ENCODE assay signal across 8 cellular contexts in genomic region chr5:142977363-142978051, GRCh38.
DNase-seq lines count a peak whose midpoint lies in the region; ATAC-seq and TF ChIP-seq lines count a peak whose summit lies in the region.

No MANE protein-coding gene starts in this region.

- CTCF ChIA-PET in SK-N-SH (lab: Yijun Ruan, JAX) = no interaction called here

- H3K9ac ChIP-seq in SK-N-SH (peak overlapping the region; percentile 34; the same call in 1 of the 2 replicates), neuronal stem cell (ENCODE audit: low read depth, low read length, poor library complexity) (no peak overlapping the region)

- ATAC-seq in GM18505 (IDR thresholded peaks at IDR 0.05; ENCODE audit: unreplicated experiment) = peak; percentile 84
- peak; percentile 90 for ATAC-seq in HG02973 (IDR thresholded peaks at IDR 0.05; ENCODE audit: unreplicated experiment)
- no peak for ATAC-seq in GM21515 (IDR thresholded peaks at IDR 0.05; ENCODE audit: unreplicated experiment)

- DNase-seq in SK-N-SH = no peak
- peak; percentile 68 for DNase-seq in astrocyte of the cerebellum (ENCODE audit: low read depth)
- peak; percentile 90 for DNase-seq in osteoblast (ENCODE audit: insufficient read length, low spot score, missing footprints)
- no peak for DNase-seq in NCI-H2171 (lab: John Stamatoyannopoulos, UW)
- DNase-seq in neuronal stem cell (ENCODE audit: low spot score) = no peak

- peak in 1 of 2 experiments; percentile 86; a peak in 1 of 4 replicates for TF ChIP-seq EP300 in SK-N-SH (IDR thresholded peaks at IDR 0.05; ENCODE audit: borderline replicate concordance in 1 of 2, low read depth in 1 of 2, low read length in 1 of 2)

- POLR2A ChIA-PET in SK-N-SH (lab: Yijun Ruan, JAX) = no interaction called here

- peak overlapping the region; percentile 66 for H3K4me2 ChIP-seq in SK-N-SH
- H3K4me2 ChIP-seq in osteoblast (ENCODE audit: insufficient read depth, low read length) = peak overlapping the region; percentile 42
- no peak overlapping the region for H3K4me2 ChIP-seq in neuronal stem cell (ENCODE audit: insufficient read depth, low read length, poor library complexity, severe bottlenecking)

- H2AK5ac ChIP-seq in neuronal stem cell (ENCODE audit: low read depth, low read length) = no peak overlapping the region

- H2BK15ac ChIP-seq in neuronal stem cell (ENCODE audit: low read length) = no peak overlapping the region

- no peak overlapping the region for H4K91ac ChIP-seq in neuronal stem cell (ENCODE audit: low read depth, low read length, poor library complexity)

- H3F3A ChIP-seq in SK-N-SH (replicated peaks; ENCODE audit: insufficient read depth) = peaks cover 34% of the 10 kb centered on the region

- no peaks in the 10 kb centered on the region for H3K79me1 ChIP-seq in neuronal stem cell (ENCODE audit: low read depth, low read length)

- peaks cover 23 to 45% of the 10 kb centered on the region in 2 experiments for H3K4me1 ChIP-seq in SK-N-SH (ENCODE audit: control insufficient read depth in 1 of 2, insufficient read depth in 2 of 2, low read depth in 1 of 2, low read length in 1 of 2)
- peaks cover 36% of the 10 kb centered on the region for H3K4me1 ChIP-seq in osteoblast (ENCODE audit: insufficient read depth, low read length)
- peaks cover 7 to 12% of the 10 kb centered on the region in 2 donors for H3K4me1 ChIP-seq in neuronal stem cell (ENCODE audit: control insufficient read depth in 2 of 2, insufficient read depth in 1 of 2, low read depth in 1 of 2, low read length in 2 of 2)

- peak overlapping the region; percentile 90 to 91 for H3K27ac ChIP-seq in SK-N-SH (ENCODE audit: low read depth in 2 of 2, low read length in 1 of 2)
- peak overlapping the region; percentile 70 for H3K27ac ChIP-seq in osteoblast (ENCODE audit: low read depth, low read length)
- no peak overlapping the region for H3K27ac ChIP-seq in neuronal stem cell (replicated peaks; ENCODE audit: low read length)

- no peak overlapping the region for H3K14ac ChIP-seq in neuronal stem cell (ENCODE audit: low read length)

- H3K79me2 ChIP-seq in SK-N-SH (ENCODE audit: insufficient read depth) (no peaks in the 10 kb centered on the region), osteoblast (ENCODE audit: insufficient read depth, low read length) (no peaks in the 10 kb centered on the region)

- H3K9me3 ChIP-seq in SK-N-SH (no peaks in the 10 kb centered on the region), osteoblast (ENCODE audit: low read depth, low read length) (no peaks in the 10 kb centered on the region), neuronal stem cell (replicated peaks in 1 of 2; ENCODE audit: control insufficient read depth in 2 of 2, insufficient read depth in 1 of 2, low read depth in 1 of 2, low read length in 2 of 2) (no peaks in the 10 kb centered on the region)

- TF ChIP-seq RAD21 in SK-N-SH (IDR thresholded peaks at IDR 0.05; ENCODE audit: low read length) = no peak

- in situ Hi-C loops in astrocyte of the cerebellum (cut with HindIII; ENCODE audit: low sequenced_read_pairs) = no loop called here

- H3K23ac ChIP-seq in neuronal stem cell (ENCODE audit: low read depth, low read length, poor library complexity) = no peak overlapping the region

- H2BK120ac ChIP-seq in neuronal stem cell (ENCODE audit: low read depth, low read length) = no peak overlapping the region

- no peak overlapping the region for H3K18ac ChIP-seq in neuronal stem cell (ENCODE audit: low read length)

- H3K4ac ChIP-seq in neuronal stem cell (ENCODE audit: low read length) = no peak overlapping the region

- no peak overlapping the region for H2BK5ac ChIP-seq in neuronal stem cell (ENCODE audit: low read length)

- H4K8ac ChIP-seq in neuronal stem cell (ENCODE audit: low read depth, low read length) = no peak overlapping the region

- H3K27me3 ChIP-seq in SK-N-SH (ENCODE audit: insufficient read depth) (no peaks in the 10 kb centered on the region), osteoblast (ENCODE audit: insufficient read depth, low read length) (no peaks in the 10 kb centered on the region), neuronal stem cell (ENCODE audit: control insufficient read depth in 3 of 3, insufficient read depth in 3 of 3, low read depth in 1 of 3, low read length in 3 of 3) (no peaks in the 10 kb centered on the region)

- H3K36me3 ChIP-seq in SK-N-SH (replicated peaks in 1 of 2; ENCODE audit: control insufficient read depth in 1 of 2, insufficient read depth in 2 of 2, low read length in 1 of 2) (no peaks in the 10 kb centered on the region), osteoblast (ENCODE audit: insufficient read depth, low read length) (no peaks in the 10 kb centered on the region), neuronal stem cell (replicated peaks in 1 of 2; ENCODE audit: control insufficient read depth in 2 of 2, insufficient read depth in 2 of 2, low read length in 2 of 2) (no peaks in the 10 kb centered on the region)

- peak overlapping the region; percentile 61 for H2AFZ ChIP-seq in SK-N-SH (ENCODE audit: low read depth)
- peak overlapping the region; percentile 69 for H2AFZ ChIP-seq in osteoblast (ENCODE audit: low read length)
- H2AFZ ChIP-seq in neuronal stem cell (ENCODE audit: low read length) = no peak overlapping the region

- H4K20me1 ChIP-seq in SK-N-SH (ENCODE audit: insufficient read depth) = no peaks in the 10 kb centered on the region
- H4K20me1 ChIP-seq in osteoblast (ENCODE audit: insufficient read depth, low read length) = no peaks in the 10 kb centered on the region

- no peak overlapping the region for H2BK12ac ChIP-seq in neuronal stem cell (ENCODE audit: low read length)

- 40% methylated on average over 8 of the region's 8 CpGs for WGBS in SK-N-SH (ENCODE audit: low lambda C conversion rate)
- no CpG with 5 or more reads among the region's 8 CpGs for WGBS in neuronal stem cell (ENCODE audit: extremely low coverage in 2 of 2, insufficient read length in 2 of 2, insufficient replicate concordance in 1 of 2), 2 donors

- no peak for TF ChIP-seq CTCF in SK-N-SH (IDR thresholded peaks at IDR 0.05)
- no peak for TF ChIP-seq CTCF in astrocyte of the cerebellum (IDR thresholded peaks at IDR 0.05; ENCODE audit: low read depth, low read length, missing control alignments)
- no peak for TF ChIP-seq CTCF in osteoblast (IDR thresholded peaks at IDR 0.05; ENCODE audit: extremely low read depth, low read depth, low read length)

- H3K4me3 ChIP-seq in SK-N-SH (ENCODE audit: low read depth in 2 of 2, low read length in 1 of 2) = no peak overlapping the region
- no peak overlapping the region for H3K4me3 ChIP-seq in astrocyte of the cerebellum (ENCODE audit: low read depth, low read length)
- H3K4me3 ChIP-seq in osteoblast (ENCODE audit: insufficient read depth, low read length) = no peak overlapping the region
- no peak overlapping the region for H3K4me3 ChIP-seq in neuronal stem cell (ENCODE audit: low read length in 2 of 2)

- TF ChIP-seq POLR2A in GM18505 (IDR thresholded peaks at IDR 0.05; ENCODE audit: borderline replicate concordance, extremely low read depth, insufficient read depth, insufficient read length) = no peak

- no peaks in the 10 kb centered on the region for H3K9me2 ChIP-seq in SK-N-SH

TF ChIP-seq in SK-N-SH, 30 proteins besides CTCF, POLR2A, EP300 and RAD21 (continues in another document):
- TF ChIP-seq RFX5 (IDR thresholded peaks at IDR 0.05; ENCODE audit: low read length) = no peak
- peak; percentile 90 for TF ChIP-seq JUND (IDR thresholded peaks at IDR 0.05)
- TF ChIP-seq PBX3 (IDR thresholded peaks at IDR 0.05) = peak; percentile 89
- TF ChIP-seq ELF1 (IDR thresholded peaks at IDR 0.05) = no peak; the same call in 1 of the 2 replicates
- TF ChIP-seq POLR2AphosphoS5 (IDR thresholded peaks at IDR 0.05; ENCODE audit: low read depth, low read length) = peak; percentile 72
- TF ChIP-seq FOXM1 (IDR thresholded peaks at IDR 0.05; ENCODE audit: low read depth) = peak; percentile 32; the same call in 1 of the 2 replicates
- peak; percentile 89 for TF ChIP-seq TEAD4 (IDR thresholded peaks at IDR 0.05; ENCODE audit: borderline replicate concordance, insufficient read depth)
- no peak for TF ChIP-seq NRF1 (IDR thresholded peaks at IDR 0.05; ENCODE audit: low read depth, low read length)
- TF ChIP-seq FOXJ3 (CRISPR knock-in tag; IDR thresholded peaks at IDR 0.05) = no peak
- TF ChIP-seq YY1 (IDR thresholded peaks at IDR 0.05; ENCODE audit: low read depth) = no peak
- TF ChIP-seq GABPA (IDR thresholded peaks at IDR 0.05; ENCODE audit: low read depth) = peak; percentile 10; the same call in 1 of the 2 replicates
- no peak for TF ChIP-seq EZH2phosphoT487 (IDR thresholded peaks at IDR 0.05; ENCODE audit: borderline replicate concordance, low read depth)
- TF ChIP-seq TCF12 (IDR thresholded peaks at IDR 0.05) = peak; percentile 92
- TF ChIP-seq RXRA (IDR thresholded peaks at IDR 0.05; ENCODE audit: borderline replicate concordance, low read depth) = peak; percentile 65; the same call in 1 of the 2 replicates
- TF ChIP-seq MXI1 (IDR thresholded peaks at IDR 0.05; ENCODE audit: low read depth, low read length) = no peak
- peak; percentile 67; the same call in 1 of the 2 replicates for TF ChIP-seq SIN3A (IDR thresholded peaks at IDR 0.05; ENCODE audit: borderline replicate concordance, low read depth, low read length)
- TF ChIP-seq NFIC (IDR thresholded peaks at IDR 0.05; ENCODE audit: borderline replicate concordance) = peak; percentile 79
- TF ChIP-seq TAF1 (IDR thresholded peaks at IDR 0.05; ENCODE audit: borderline replicate concordance, low read depth, low read length) = peak; percentile 35; the same call in 1 of the 2 replicates
- TF ChIP-seq RCOR1 (IDR thresholded peaks at IDR 0.05; ENCODE audit: low read length) = no peak
- no peak for TF ChIP-seq IRF3 (IDR thresholded peaks at IDR 0.05; ENCODE audit: low read depth, low read length)

Comparison
In these comparisons a context has a peak if more than half of its experiments do, and no peak if none do; other contexts are left out.
1. DNase-seq: peak in astrocyte of the cerebellum (single experiment) and osteoblast (single experiment); none in SK-N-SH (single experiment), NCI-H2171 (single experiment) and neuronal stem cell (single experiment).